Comparison of ENCODE assay signal across 8 cellular contexts in the genomic region with DNA sequence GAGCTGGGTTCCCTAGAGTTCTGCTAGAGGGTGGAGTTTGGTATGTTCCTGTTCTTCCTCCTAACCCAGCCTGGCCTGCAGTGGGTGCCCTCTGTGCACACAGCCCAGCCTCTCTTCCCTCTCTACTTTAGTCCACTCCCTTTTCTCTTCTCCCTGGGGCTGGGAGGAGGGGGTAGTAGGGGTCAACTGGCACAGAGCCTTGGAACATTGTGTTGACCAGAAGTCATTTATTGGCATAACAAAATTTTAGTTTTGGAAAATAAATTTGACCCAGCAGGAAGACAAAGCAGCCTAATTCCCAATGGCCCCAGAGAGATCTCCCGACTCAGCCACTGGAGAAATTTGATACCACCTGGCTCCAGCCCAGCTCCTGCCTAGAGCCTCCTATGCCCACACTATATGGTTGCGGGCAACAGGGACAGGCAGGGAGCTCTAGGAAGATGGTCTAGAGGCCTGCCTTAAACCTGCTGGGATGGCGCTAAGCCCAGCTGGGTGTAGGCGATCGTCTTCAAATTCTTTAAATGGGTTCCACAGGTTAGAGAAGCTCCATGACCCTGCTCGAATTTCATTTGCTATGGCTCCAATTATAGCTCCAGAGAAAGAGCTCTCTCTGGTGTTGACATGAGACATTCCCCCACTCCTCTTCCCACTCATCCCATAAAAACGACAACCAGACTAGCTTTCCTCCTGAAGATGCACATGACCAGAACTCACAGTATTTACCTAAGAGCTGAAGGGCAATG. TPM values are rescaled to one million over a fixed set of nuclear protein-coding genes. Genes with fewer than 3 reads are reported as not detected.
DNase-seq lines count a peak whose midpoint lies in the region; ATAC-seq and TF ChIP-seq lines count a peak whose summit lies in the region.

No MANE protein-coding gene starts in this region.

- H3K4me1 ChIP-seq in SK-N-SH (ENCODE audit: control insufficient read depth in 1 of 2, insufficient read depth in 2 of 2, low read depth in 1 of 2, low read length in 1 of 2) = peaks cover 2 to 11% of the 10 kb centered on the region in 2 experiments; a peak in 2 of 4 replicates

- H3K27ac ChIP-seq in SK-N-SH (ENCODE audit: low read depth in 2 of 2, low read length in 1 of 2) = 0 out of 4 replicates have a peak overlapping the region, but pooled peaks of 1 of the 2 experiments have one; percentile 48

- TF ChIP-seq EP300 in SK-N-SH (IDR thresholded peaks at IDR 0.05; ENCODE audit: borderline replicate concordance in 1 of 2, low read depth in 1 of 2, low read length in 1 of 2) = no peak

- H3K4me2 ChIP-seq in SK-N-SH = no peak overlapping the region

- no peaks in the 10 kb centered on the region for H3K27me3 ChIP-seq in SK-N-SH (ENCODE audit: insufficient read depth)

- peak; percentile 52 for DNase-seq in HFFc6
- no peak for DNase-seq in SK-N-SH
- DNase-seq in Right ventricle myocardium superior = peak; percentile 83
- DNase-seq in stimulated activated naive B cell treated with anti-CD40 and anti-IgM and Interleukin-4, amounts not matched to agents 10 μg/mL and 1 μg/mL and 100 μg/mL, for 72 hours = no peak
- DNase-seq in activated naive CD4-positive, alpha-beta T cell treated with anti-CD3 and anti-CD28 coated beads for 36 hours = no peak

- no peak overlapping the region for H3K9ac ChIP-seq in SK-N-SH

- CTCF ChIA-PET in SK-N-SH (lab: Yijun Ruan, JAX) = interaction anchor here (0.7 to 2.8 kb wide), 2 partner anchors 10 to 115 kb away, joined by 3 to 21 read pairs; partner anchors contain the start of genes PCSK7 and RNF214
- CTCF ChIA-PET in activated naive CD4-positive, alpha-beta T cell treated with anti-CD3 and anti-CD28 coated beads for 36 hours (lab: Charles Lee) = interaction anchor here (5.6 kb wide), 1 partner anchor 41 kb away, joined by 72 read pairs; the partner anchor contains the start of gene SIDT2

- H3K4me3 Mint-ChIP-seq in HFFc6 = peak overlapping the region; percentile 38
- H3K4me3 Mint-ChIP-seq in stimulated activated naive B cell treated with anti-CD40 and anti-IgM and Interleukin-4, amounts not matched to agents 10 μg/mL and 1 μg/mL and 100 μg/mL, for 72 hours = no peak overlapping the region
- no peak overlapping the region for H3K4me3 Mint-ChIP-seq in activated naive CD4-positive, alpha-beta T cell treated with anti-CD3 and anti-CD28 coated beads for 36 hours

- peaks cover 22% of the 10 kb centered on the region for H3K36me3 Mint-ChIP-seq in HFFc6 (ENCODE audit: low read depth)
- H3K36me3 Mint-ChIP-seq in stimulated activated naive B cell treated with anti-CD40 and anti-IgM and Interleukin-4, amounts not matched to agents 10 μg/mL and 1 μg/mL and 100 μg/mL, for 72 hours = peaks cover 60 to 86% of the 10 kb centered on the region in 2 donors
- H3K36me3 Mint-ChIP-seq in activated naive CD4-positive, alpha-beta T cell treated with anti-CD3 and anti-CD28 coated beads for 36 hours (ENCODE audit: low read depth) = peaks cover 58% of the 10 kb centered on the region

- POLR2A ChIA-PET in SK-N-SH (lab: Yijun Ruan, JAX) = interaction anchor here (0.6 to 1.3 kb wide), 3 partner anchors 10 to 596 kb away, joined by 3 to 4 read pairs (median 4); partner anchors contain the start of gene PCSK7

- no peak overlapping the region for H2AFZ ChIP-seq in SK-N-SH (ENCODE audit: low read depth)

- H3K27ac Mint-ChIP-seq in HFFc6 = peak overlapping the region; percentile 55
- peak overlapping the region; percentile 49 for H3K27ac Mint-ChIP-seq in stimulated activated naive B cell treated with anti-CD40 and anti-IgM and Interleukin-4, amounts not matched to agents 10 μg/mL and 1 μg/mL and 100 μg/mL, for 72 hours
- no peak overlapping the region for H3K27ac Mint-ChIP-seq in activated naive CD4-positive, alpha-beta T cell treated with anti-CD3 and anti-CD28 coated beads for 36 hours

- H3K4me1 Mint-ChIP-seq in HFFc6 (ENCODE audit: low read depth) = peaks cover 20% of the 10 kb centered on the region
- H3K4me1 Mint-ChIP-seq in stimulated activated naive B cell treated with anti-CD40 and anti-IgM and Interleukin-4, amounts not matched to agents 10 μg/mL and 1 μg/mL and 100 μg/mL, for 72 hours = peaks cover 8 to 31% of the 10 kb centered on the region in 2 donors
- H3K4me1 Mint-ChIP-seq in activated naive CD4-positive, alpha-beta T cell treated with anti-CD3 and anti-CD28 coated beads for 36 hours (ENCODE audit: low read depth) = peaks cover 7% of the 10 kb centered on the region

- intact Hi-C loops in Right ventricle myocardium superior (cut with DNase I) = loop anchor here (5.0 to 10.0 kb wide), 2 partner anchors 40 to 427 kb away; partner anchors contain the start of gene APOA5
- intact Hi-C loops in activated naive CD4-positive, alpha-beta T cell treated with anti-CD3 and anti-CD28 coated beads for 36 hours (cut with micrococcal nuclease) = no loop called here

- peaks cover 31 to 72% of the 10 kb centered on the region in 2 experiments for H3K36me3 ChIP-seq in SK-N-SH (replicated peaks in 1 of 2; ENCODE audit: control insufficient read depth in 1 of 2, insufficient read depth in 2 of 2, low read length in 1 of 2)

- no peaks in the 10 kb centered on the region for H3K79me2 ChIP-seq in SK-N-SH (ENCODE audit: insufficient read depth)

- peak; percentile 20; the same call in 1 of the 2 replicates for TF ChIP-seq CTCF in HFFc6 (IDR thresholded peaks at IDR 0.05)
- TF ChIP-seq CTCF in SK-N-SH (IDR thresholded peaks at IDR 0.05) = no peak

- H4K20me1 ChIP-seq in SK-N-SH (ENCODE audit: insufficient read depth) = no peaks in the 10 kb centered on the region

- ATAC-seq in Right ventricle myocardium superior (ENCODE audit: poor library complexity) (peak; percentile 57), GM18909 (IDR thresholded peaks at IDR 0.05; ENCODE audit: poor library complexity, unreplicated experiment) (no peak), GM19023 (IDR thresholded peaks at IDR 0.05; ENCODE audit: unreplicated experiment) (no peak), HG02970 (IDR thresholded peaks at IDR 0.05; ENCODE audit: low FRiP score, unreplicated experiment) (no peak)
- no peak for ATAC-seq in stimulated activated naive B cell treated with anti-CD40 and anti-IgM and Interleukin-4, amounts not matched to agents 10 μg/mL and 1 μg/mL and 100 μg/mL, for 72 hours (replicated peaks)

- no peak overlapping the region for H3K4me3 ChIP-seq in SK-N-SH (ENCODE audit: low read depth in 2 of 2, low read length in 1 of 2)

- H3K9me2 ChIP-seq in SK-N-SH = no peaks in the 10 kb centered on the region

- no peak for TF ChIP-seq RAD21 in SK-N-SH (IDR thresholded peaks at IDR 0.05; ENCODE audit: low read length)

- peaks cover 8% of the 10 kb centered on the region for H3F3A ChIP-seq in SK-N-SH (replicated peaks; ENCODE audit: insufficient read depth)

- H3K9me3 Mint-ChIP-seq in HFFc6 = no peaks in the 10 kb centered on the region
- no peaks in the 10 kb centered on the region for H3K9me3 Mint-ChIP-seq in stimulated activated naive B cell treated with anti-CD40 and anti-IgM and Interleukin-4, amounts not matched to agents 10 μg/mL and 1 μg/mL and 100 μg/mL, for 72 hours
- H3K9me3 Mint-ChIP-seq in activated naive CD4-positive, alpha-beta T cell treated with anti-CD3 and anti-CD28 coated beads for 36 hours = no peaks in the 10 kb centered on the region

- no peaks in the 10 kb centered on the region for H3K9me3 ChIP-seq in SK-N-SH

- 51% methylated on average over 5 of the region's 7 CpGs for WGBS in SK-N-SH (ENCODE audit: low lambda C conversion rate)

- peaks cover 2% of the 10 kb centered on the region; the same call in 1 of the 2 replicates for H3K27me3 Mint-ChIP-seq in HFFc6 (ENCODE audit: insufficient read depth)
- H3K27me3 Mint-ChIP-seq in stimulated activated naive B cell treated with anti-CD40 and anti-IgM and Interleukin-4, amounts not matched to agents 10 μg/mL and 1 μg/mL and 100 μg/mL, for 72 hours = no peaks in the 10 kb centered on the region
- H3K27me3 Mint-ChIP-seq in activated naive CD4-positive, alpha-beta T cell treated with anti-CD3 and anti-CD28 coated beads for 36 hours (ENCODE audit: low read depth) = no peaks in the 10 kb centered on the region

TF ChIP-seq in SK-N-SH, 30 proteins besides CTCF, POLR2A, EP300 and RAD21:
- TF ChIP-seq NFIC (IDR thresholded peaks at IDR 0.05; ENCODE audit: borderline replicate concordance) (peak; percentile 58), TCF12 (IDR thresholded peaks at IDR 0.05) (no peak)
TF ChIP-seq in SK-N-SH: peak in this region for 1.

RNA-seq across cellular contexts. Expression of gene PCSK7, which starts 9.9 kb away (rescaled TPM):
- total RNA-seq in HFFc6 (2021; fragmentation: NEBNext Ultra II Directional; extraction: Animal tissue kit (Norgen Biotek cat#: 25700)) = 10 to 100 TPM; 64.1 to 73.6 (median 68.0) TPM
- 49.7 and 52.1 TPM in 2 replicates for polyA plus RNA-seq in SK-N-SH (2012; rRNA removed)
- 22.8 and 36.1 TPM in 2 replicates for polyA plus RNA-seq in SK-N-SH (2012; cell fraction: cytosol; rRNA removed)
- 133 and 171 TPM in 2 replicates for polyA plus RNA-seq in SK-N-SH (2012; cell fraction: nucleus; rRNA removed)
- total RNA-seq in Right ventricle myocardium superior = 22.3 TPM
- 10 to 100 TPM; 97.6 to 97.9 TPM for total RNA-seq in activated naive CD4-positive, alpha-beta T cell treated with anti-CD3 and anti-CD28 coated beads for 36 hours

RNA-seq across cellular contexts. Expression of gene RNF214, which starts 10.5 kb away (rescaled TPM):
- total RNA-seq in HFFc6 (2021; fragmentation: NEBNext Ultra II Directional; extraction: Animal tissue kit (Norgen Biotek cat#: 25700)) = 10 to 100 TPM; 17.7 to 25.6 (median 22.1) TPM
- 11.9 and 15.4 TPM in 2 replicates for polyA plus RNA-seq in SK-N-SH (2012; rRNA removed)
- 10.4 and 11.4 TPM in 2 replicates for polyA plus RNA-seq in SK-N-SH (2012; cell fraction: cytosol; rRNA removed)
- polyA plus RNA-seq in SK-N-SH (2012; cell fraction: nucleus; rRNA removed) = 25.9 and 36.4 TPM in 2 replicates
- 19.8 TPM for total RNA-seq in Right ventricle myocardium superior
- total RNA-seq in activated naive CD4-positive, alpha-beta T cell treated with anti-CD3 and anti-CD28 coated beads for 36 hours = 10 to 100 TPM; 14.0 to 14.4 TPM

RNA-seq across cellular contexts. Expression of gene TAGLN, which starts 22.8 kb away (rescaled TPM):
- 1,000 to 10,000 TPM; 1,668 to 2,517 (median 1,780) TPM for total RNA-seq in HFFc6 (2021; fragmentation: NEBNext Ultra II Directional; extraction: Animal tissue kit (Norgen Biotek cat#: 25700))
- polyA plus RNA-seq in SK-N-SH (2012; rRNA removed) = 519 and 811 TPM in 2 replicates
- 447 and 526 TPM in 2 replicates for polyA plus RNA-seq in SK-N-SH (2012; cell fraction: cytosol; rRNA removed)
- polyA plus RNA-seq in SK-N-SH (2012; cell fraction: nucleus; rRNA removed) = 571 and 676 TPM in 2 replicates
- total RNA-seq in Right ventricle myocardium superior = 91.4 TPM
- total RNA-seq in activated naive CD4-positive, alpha-beta T cell treated with anti-CD3 and anti-CD28 coated beads for 36 hours = 1 to 10 TPM; 2.1 to 2.2 TPM

RNA-seq across cellular contexts. Expression of gene SIDT2, which starts 43.4 kb away (rescaled TPM):
- 10 to 100 TPM; 33.9 to 53.9 (median 37.7) TPM for total RNA-seq in HFFc6 (2021; fragmentation: NEBNext Ultra II Directional; extraction: Animal tissue kit (Norgen Biotek cat#: 25700))
- 17.3 and 17.5 TPM in 2 replicates for polyA plus RNA-seq in SK-N-SH (2012; rRNA removed)
- 8.0 and 12.6 TPM in 2 replicates for polyA plus RNA-seq in SK-N-SH (2012; cell fraction: cytosol; rRNA removed)
- polyA plus RNA-seq in SK-N-SH (2012; cell fraction: nucleus; rRNA removed) = 39.5 and 52.3 TPM in 2 replicates
- total RNA-seq in Right ventricle myocardium superior = 19.5 TPM
- total RNA-seq in activated naive CD4-positive, alpha-beta T cell treated with anti-CD3 and anti-CD28 coated beads for 36 hours = 10 to 100 TPM; 23.9 to 25.6 TPM

Comparison
In these comparisons a context has a peak if more than half of its experiments do, and no peak if none do; other contexts are left out.
1. DNase-seq: peak in HFFc6 (single experiment) and Right ventricle myocardium superior (single experiment); none in SK-N-SH (single experiment), stimulated activated naive B cell treated with anti-CD40 and anti-IgM and Interleukin-4, amounts not matched to agents 10 μg/mL and 1 μg/mL and 100 μg/mL, for 72 hours (single experiment) and activated naive CD4-positive, alpha-beta T cell treated with anti-CD3 and anti-CD28 coated beads for 36 hours (single experiment).
2. RNA of gene TAGLN, which starts 22.8 kb away (total RNA-seq): 1,668 to 2,517 TPM in HFFc6 and 91.4 TPM in Right ventricle myocardium superior (single experiment); 2.1 to 2.2 TPM in activated naive CD4-positive, alpha-beta T cell treated with anti-CD3 and anti-CD28 coated beads for 36 hours; every median in the first group is over 10 times any median in the second.